Comparison of ENCODE assay signal across 1 cellular context in genomic region chr2:204544961-204545860, GRCh38.
TF ChIP-seq lines count a peak whose summit lies in the region.

Gene PARD3B (plus strand): TSS chr2:204545475. CDS start chr2:204546000, 525 bp downstream.

TF ChIP-seq in WTC11, 78 proteins besides CTCF, POLR2A, EP300 and RAD21 (continued from another document and continues in another):
- no peak for TF ChIP-seq PRDM15 (CRISPR knock-in tag; IDR thresholded peaks at IDR 0.05)
- peak; percentile 94 for TF ChIP-seq MAX (CRISPR knock-in tag; IDR thresholded peaks at IDR 0.05)
- TF ChIP-seq ZNF671 (CRISPR knock-in tag; IDR thresholded peaks at IDR 0.05) = no peak
- peak; percentile 86 for TF ChIP-seq E2F5 (CRISPR knock-in tag; IDR thresholded peaks at IDR 0.05)
- TF ChIP-seq TCF7 (CRISPR knock-in tag; IDR thresholded peaks at IDR 0.05; ENCODE audit: low read depth) = peak; percentile 59; the same call in 1 of the 2 replicates
- peak; percentile 58; the same call in 1 of the 2 replicates for TF ChIP-seq ZNF263 (CRISPR knock-in tag; IDR thresholded peaks at IDR 0.05; ENCODE audit: low read depth)
- no peak for TF ChIP-seq RORB (CRISPR knock-in tag; IDR thresholded peaks at IDR 0.05)
- TF ChIP-seq USF1 (CRISPR knock-in tag; IDR thresholded peaks at IDR 0.05) = peak; percentile 63; the same call in 1 of the 2 replicates
- no peak for TF ChIP-seq ZNF396 (CRISPR knock-in tag; IDR thresholded peaks at IDR 0.05; ENCODE audit: borderline replicate concordance)
- TF ChIP-seq ATF2 (CRISPR knock-in tag; IDR thresholded peaks at IDR 0.05; ENCODE audit: borderline replicate concordance, low read depth) = peak; percentile 71; the same call in 1 of the 2 replicates
- no peak for TF ChIP-seq ZMAT4 (CRISPR knock-in tag; IDR thresholded peaks at IDR 0.05)
- 0 out of 2 replicates have a peak, but pooled peaks have one; percentile 51 for TF ChIP-seq CREM (CRISPR knock-in tag; IDR thresholded peaks at IDR 0.05)
- no peak for TF ChIP-seq SOX15 (CRISPR knock-in tag; IDR thresholded peaks at IDR 0.05)
- TF ChIP-seq IRF1 (CRISPR knock-in tag; IDR thresholded peaks at IDR 0.05) = peak; percentile 66; the same call in 1 of the 2 replicates
- TF ChIP-seq EMX1 (CRISPR knock-in tag; IDR thresholded peaks at IDR 0.05) = no peak
- peak; percentile 2; the same call in 1 of the 2 replicates for TF ChIP-seq IRF2 (CRISPR knock-in tag; IDR thresholded peaks at IDR 0.05; ENCODE audit: borderline replicate concordance, low read depth)
- TF ChIP-seq ZNF281 (CRISPR knock-in tag; IDR thresholded peaks at IDR 0.05) = peak; percentile 73; the same call in 1 of the 2 replicates
- TF ChIP-seq ZNF425 (CRISPR knock-in tag; conservative IDR thresholded peaks at IDR 0.05) = no peak
- TF ChIP-seq E2F1 (CRISPR knock-in tag; IDR thresholded peaks at IDR 0.05) = peak; percentile 63; the same call in 1 of the 2 replicates
- TF ChIP-seq ELF4 (CRISPR knock-in tag; IDR thresholded peaks at IDR 0.05; ENCODE audit: low read depth) = peak; percentile 91
- no peak for TF ChIP-seq ERG (CRISPR knock-in tag; IDR thresholded peaks at IDR 0.05)
- TF ChIP-seq STAT6 (CRISPR knock-in tag; conservative IDR thresholded peaks at IDR 0.05; ENCODE audit: low read depth) = no peak
- no peak for TF ChIP-seq ATF6 (CRISPR knock-in tag; IDR thresholded peaks at IDR 0.05)
- peak; percentile 30; the same call in 1 of the 2 replicates for TF ChIP-seq SMAD3 (CRISPR knock-in tag; IDR thresholded peaks at IDR 0.05; ENCODE audit: borderline replicate concordance)
- TF ChIP-seq KAT7 (CRISPR knock-in tag; IDR thresholded peaks at IDR 0.05; ENCODE audit: borderline replicate concordance) = no peak
